ENCODE assay signal across 9 cellular contexts in the genomic region with DNA sequence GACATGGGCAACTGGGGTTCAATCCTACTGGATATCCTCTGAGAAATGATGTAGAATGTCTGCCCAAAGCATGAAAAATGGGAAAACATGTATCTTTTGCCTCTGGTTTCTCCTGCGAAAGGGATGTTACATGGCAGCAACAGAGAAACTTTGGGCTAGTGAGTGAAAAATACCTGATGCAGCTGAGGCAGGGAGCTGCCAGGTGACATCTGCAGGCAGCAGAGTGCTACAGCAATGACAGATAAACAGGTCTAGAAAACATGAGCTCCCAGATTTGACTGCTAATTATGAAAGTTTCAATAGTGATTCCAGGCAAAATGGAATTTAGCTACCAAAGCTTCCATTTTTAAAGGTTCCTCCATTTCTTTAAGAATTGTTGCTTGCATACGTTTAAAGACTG. TPM values are rescaled to one million over a fixed set of nuclear protein-coding genes. Genes with fewer than 3 reads are reported as not detected.
DNase-seq lines count a peak whose midpoint lies in the region; ATAC-seq and TF ChIP-seq lines count a peak whose summit lies in the region.
"Had no signal": no experiment of that assay in that cellular context is flagged by ENCODE, and none has a peak within 500 bp of the region (broad histone marks: within the 10 kb centered on the region; RNA-seq: fewer than 3 reads in every experiment).

No MANE protein-coding gene starts in this region.

- POLR2A ChIA-PET in SK-N-SH (lab: Yijun Ruan, JAX) = no interaction called here

- H3K9ac ChIP-seq in SK-N-SH = no peak overlapping the region

- H3K79me2 ChIP-seq in SK-N-SH (ENCODE audit: insufficient read depth) = no peaks in the 10 kb centered on the region

- peaks cover 15% of the 10 kb centered on the region for H3K27me3 Mint-ChIP-seq in activated naive CD8-positive, alpha-beta T cell treated with anti-CD3 and anti-CD28 coated beads for 36 hours

- peak; percentile 19; the same call in 1 of the 2 replicates for TF ChIP-seq RAD21 in SK-N-SH (IDR thresholded peaks at IDR 0.05; ENCODE audit: low read length)

- ATAC-seq in left lobe of liver = peak; percentile 80

- no peaks in the 10 kb centered on the region for H4K20me1 ChIP-seq in SK-N-SH (ENCODE audit: insufficient read depth)

- H3K4me1 ChIP-seq in SK-N-SH (ENCODE audit: control insufficient read depth in 1 of 2, insufficient read depth in 2 of 2, low read depth in 1 of 2, low read length in 1 of 2) = no peaks in the 10 kb centered on the region

- no peak for TF ChIP-seq EP300 in SK-N-SH (IDR thresholded peaks at IDR 0.05; ENCODE audit: borderline replicate concordance in 1 of 2, low read depth in 1 of 2, low read length in 1 of 2)

- H3F3A ChIP-seq in SK-N-SH (replicated peaks; ENCODE audit: insufficient read depth) = no peaks in the 10 kb centered on the region

- CTCF ChIA-PET in SK-N-SH (lab: Yijun Ruan, JAX) = interaction anchor here (0.5 kb wide), 1 partner anchor 18 kb away, joined by 4 read pairs; no protein-coding TSS in a partner anchor

- no peak overlapping the region for H2AFZ ChIP-seq in SK-N-SH (ENCODE audit: low read depth)

- no peak overlapping the region for H3K27ac ChIP-seq in C4-2B
- H3K27ac ChIP-seq in SK-N-SH (ENCODE audit: low read depth in 2 of 2, low read length in 1 of 2) = no peak overlapping the region

- H3K36me3 ChIP-seq in H7 (replicated peaks; ENCODE audit: control insufficient read depth, insufficient read depth, low read length) = no peaks in the 10 kb centered on the region
- H3K36me3 ChIP-seq in SK-N-SH (replicated peaks in 1 of 2; ENCODE audit: control insufficient read depth in 1 of 2, insufficient read depth in 2 of 2, low read length in 1 of 2) = no peaks in the 10 kb centered on the region

- H3K27ac Mint-ChIP-seq in activated naive CD8-positive, alpha-beta T cell treated with anti-CD3 and anti-CD28 coated beads for 36 hours = no peak overlapping the region

- no peak overlapping the region for H3K4me2 ChIP-seq in SK-N-SH

- peaks cover 5% of the 10 kb centered on the region for H3K4me1 Mint-ChIP-seq in activated naive CD8-positive, alpha-beta T cell treated with anti-CD3 and anti-CD28 coated beads for 36 hours

- H3K36me3 Mint-ChIP-seq in activated naive CD8-positive, alpha-beta T cell treated with anti-CD3 and anti-CD28 coated beads for 36 hours = no peaks in the 10 kb centered on the region

- H3K4me3 Mint-ChIP-seq in activated naive CD8-positive, alpha-beta T cell treated with anti-CD3 and anti-CD28 coated beads for 36 hours = no peak overlapping the region

- 53% methylated on average over 2 of the region's 2 CpGs for WGBS in SK-N-SH (ENCODE audit: low lambda C conversion rate)

- H3K4me3 ChIP-seq in H7 (ENCODE audit: insufficient read depth, low read depth, low read length) (no peak overlapping the region), SK-N-SH (ENCODE audit: low read depth in 2 of 2, low read length in 1 of 2) (no peak overlapping the region)

- DNase-seq in H7 (peak; percentile 39), SK-N-SH (no peak), left lobe of liver (ENCODE audit: low spot score) (no peak), T1000 (lab: John Stamatoyannopoulos, UW) (no peak), NCI-H2227 (lab: John Stamatoyannopoulos, UW; ENCODE audit: unreplicated experiment) (no peak)
- DNase-seq in activated CD8-positive, alpha-beta memory T cell treated with anti-CD3 and anti-CD28 coated beads for 24 hours = no peak
- no peak for DNase-seq in activated naive CD8-positive, alpha-beta T cell treated with anti-CD3 and anti-CD28 coated beads for 36 hours

- no peaks in the 10 kb centered on the region for H3K9me3 Mint-ChIP-seq in activated naive CD8-positive, alpha-beta T cell treated with anti-CD3 and anti-CD28 coated beads for 36 hours

- H3K9me2 ChIP-seq in SK-N-SH = no peaks in the 10 kb centered on the region

- H3K9me3 ChIP-seq in SK-N-SH = no peaks in the 10 kb centered on the region

- peak; percentile 79 for TF ChIP-seq CTCF in C4-2B (conservative IDR thresholded peaks at IDR 0.05)
- peak; percentile 29 for TF ChIP-seq CTCF in SK-N-SH (IDR thresholded peaks at IDR 0.05)

- H3K27me3 ChIP-seq in H7 (ENCODE audit: control insufficient read depth, insufficient read depth, low read length) (peaks cover 10% of the 10 kb centered on the region), SK-N-SH (ENCODE audit: insufficient read depth) (peaks cover 47% of the 10 kb centered on the region)

TF ChIP-seq in SK-N-SH, 30 proteins besides CTCF, POLR2A, EP300 and RAD21:
- TF ChIP-seq, protein P1, sequence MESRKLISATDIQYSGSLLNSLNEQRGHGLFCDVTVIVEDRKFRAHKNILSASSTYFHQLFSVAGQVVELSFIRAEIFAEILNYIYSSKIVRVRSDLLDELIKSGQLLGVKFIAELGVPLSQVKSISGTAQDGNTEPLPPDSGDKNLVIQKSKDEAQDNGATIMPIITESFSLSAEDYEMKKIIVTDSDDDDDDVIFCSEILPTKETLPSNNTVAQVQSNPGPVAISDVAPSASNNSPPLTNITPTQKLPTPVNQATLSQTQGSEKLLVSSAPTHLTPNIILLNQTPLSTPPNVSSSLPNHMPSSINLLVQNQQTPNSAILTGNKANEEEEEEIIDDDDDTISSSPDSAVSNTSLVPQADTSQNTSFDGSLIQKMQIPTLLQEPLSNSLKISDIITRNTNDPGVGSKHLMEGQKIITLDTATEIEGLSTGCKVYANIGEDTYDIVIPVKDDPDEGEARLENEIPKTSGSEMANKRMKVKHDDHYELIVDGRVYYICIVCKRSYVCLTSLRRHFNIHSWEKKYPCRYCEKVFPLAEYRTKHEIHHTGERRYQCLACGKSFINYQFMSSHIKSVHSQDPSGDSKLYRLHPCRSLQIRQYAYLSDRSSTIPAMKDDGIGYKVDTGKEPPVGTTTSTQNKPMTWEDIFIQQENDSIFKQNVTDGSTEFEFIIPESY (IDR thresholded peaks at IDR 0.05; ENCODE audit: borderline replicate concordance, low read depth) = no peak
- TF ChIP-seq NFIC (IDR thresholded peaks at IDR 0.05; ENCODE audit: borderline replicate concordance) (no peak), NRF1 (IDR thresholded peaks at IDR 0.05; ENCODE audit: low read depth, low read length) (no peak), SMC3 (IDR thresholded peaks at IDR 0.05; ENCODE audit: low read depth, low read length) (peak; percentile 21; the same call in 1 of the 2 replicates)
- TF ChIP-seq, protein P2, sequence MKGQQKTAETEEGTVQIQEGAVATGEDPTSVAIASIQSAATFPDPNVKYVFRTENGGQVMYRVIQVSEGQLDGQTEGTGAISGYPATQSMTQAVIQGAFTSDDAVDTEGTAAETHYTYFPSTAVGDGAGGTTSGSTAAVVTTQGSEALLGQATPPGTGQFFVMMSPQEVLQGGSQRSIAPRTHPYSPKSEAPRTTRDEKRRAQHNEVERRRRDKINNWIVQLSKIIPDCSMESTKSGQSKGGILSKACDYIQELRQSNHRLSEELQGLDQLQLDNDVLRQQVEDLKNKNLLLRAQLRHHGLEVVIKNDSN (IDR thresholded peaks at IDR 0.05; ENCODE audit: borderline replicate concordance, low read depth) = no peak

RNA-seq across cellular contexts. Expression of a gene that starts 4.8 kb away (rescaled TPM):
- total RNA-seq in H7 (2014; rRNA removed; shearing (Covaris generic)) = not detected in 2 replicates
- 0.06 and 0.12 TPM in 2 replicates for polyA plus RNA-seq in SK-N-SH (2012; rRNA removed)
- polyA plus RNA-seq in SK-N-SH (2012; cell fraction: cytosol; rRNA removed) = 0.12 and 0.18 TPM in 2 replicates
- polyA plus RNA-seq in SK-N-SH (2012; cell fraction: nucleus; rRNA removed) = 0.20 TPM in 1 of 2 replicates, not detected in the other
- 0.23 TPM for total RNA-seq in left lobe of liver
- not detected for total RNA-seq in activated naive CD8-positive, alpha-beta T cell treated with anti-CD3 and anti-CD28 coated beads for 36 hours

RNA-seq across cellular contexts. Expression of a gene that starts 11.3 kb away (rescaled TPM):
- not detected in 2 replicates for total RNA-seq in H7 (2014; rRNA removed; shearing (Covaris generic))
- polyA plus RNA-seq in SK-N-SH (2012; rRNA removed) = not detected in 2 replicates
- polyA plus RNA-seq in SK-N-SH (2012; cell fraction: cytosol; rRNA removed) = not detected in 2 replicates
- polyA plus RNA-seq in SK-N-SH (2012; cell fraction: nucleus; rRNA removed) = not detected in 2 replicates
- total RNA-seq in left lobe of liver = not detected
- not detected for total RNA-seq in activated naive CD8-positive, alpha-beta T cell treated with anti-CD3 and anti-CD28 coated beads for 36 hours
- total RNA-seq: myocyte had no signal

RNA-seq across cellular contexts. Expression of a gene that starts 27.9 kb away (rescaled TPM):
- 0.17 and 1.2 TPM in 2 replicates for total RNA-seq in H7 (2014; rRNA removed; shearing (Covaris generic))
- polyA plus RNA-seq in SK-N-SH (2012; rRNA removed) = 0.02 and 0.03 TPM in 2 replicates
- polyA plus RNA-seq in SK-N-SH (2012; cell fraction: cytosol; rRNA removed) = 0.03 TPM in 2 replicates
- 0.04 and 0.17 TPM in 2 replicates for polyA plus RNA-seq in SK-N-SH (2012; cell fraction: nucleus; rRNA removed)
- 1.1 TPM for total RNA-seq in left lobe of liver
- not detected for total RNA-seq in activated naive CD8-positive, alpha-beta T cell treated with anti-CD3 and anti-CD28 coated beads for 36 hours
- total RNA-seq: myocyte had no signal
